Comparison of ENCODE assay signal across 8 cellular contexts in the genomic region with DNA sequence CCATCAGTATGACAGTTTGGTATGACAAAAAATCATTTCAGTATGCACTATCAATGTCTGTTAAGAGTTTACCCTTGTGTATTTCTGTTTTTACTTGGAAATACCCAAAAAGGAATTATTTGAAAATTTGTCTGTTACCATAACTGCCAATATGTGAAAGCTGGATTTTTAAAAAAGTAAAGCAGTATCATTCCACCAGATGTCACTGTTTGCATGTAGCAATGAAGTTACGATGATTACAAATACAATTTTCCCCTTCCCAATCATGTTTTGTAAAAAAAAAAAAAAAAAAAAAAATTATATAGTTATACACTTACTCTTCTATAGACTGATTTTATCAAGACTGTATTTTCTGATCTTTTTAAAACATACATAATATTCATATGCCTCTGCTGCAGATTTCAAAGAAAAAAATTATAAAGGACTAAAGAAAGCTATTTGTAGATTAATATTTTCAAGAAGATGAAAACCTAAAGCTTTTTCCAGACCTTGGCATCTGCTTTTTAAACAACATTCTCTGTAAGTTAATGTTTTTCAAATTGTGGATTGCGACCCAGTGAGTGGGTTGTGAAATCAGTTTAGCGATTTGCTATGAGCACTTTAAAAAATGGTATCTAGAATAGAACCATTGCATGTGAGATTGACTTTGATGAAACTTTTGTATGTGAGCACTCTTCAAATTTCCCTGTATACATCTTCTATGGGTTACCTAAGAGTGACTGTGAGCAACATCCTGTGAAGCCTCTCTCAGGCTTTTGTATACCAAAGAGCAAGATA.
DNase-seq lines count a peak whose midpoint lies in the region; ATAC-seq, FAIRE-seq and TF ChIP-seq lines count a peak whose summit lies in the region.

No MANE protein-coding gene starts in this region.

- H3K4me2 ChIP-seq in astrocyte (ENCODE audit: low read length), result no peak overlapping the region

- H3K9me3 Mint-ChIP-seq in astrocyte (ENCODE audit: unreplicated experiment) (no peaks in the 10 kb centered on the region), WTC11 (peaks cover 9% of the 10 kb centered on the region)
- H3K9me3 Mint-ChIP-seq in activated CD4-positive, alpha-beta T cell treated with anti-CD3 and anti-CD28 coated beads, Interleukin-2, amount 10 ng/mL, durations not matched to agents 7 days and 5 days, result no peaks in the 10 kb centered on the region
- peaks cover 4% of the 10 kb centered on the region for H3K9me3 Mint-ChIP-seq in natural killer cell treated with Interleukin-12 subunit alpha and Interleukin-12 subunit beta and Interleukin-15 and Interleukin-18, amount 100 ng/mL, for 72 hours

- POLR2A ChIA-PET in WTC11 (lab: Charles Lee), result interaction anchor here (0.7 kb wide), 2 partner anchors 8 to 340 kb away, joined by 3 to 4 read pairs; no protein-coding TSS in a partner anchor
- POLR2A ChIA-PET in activated CD4-positive, alpha-beta T cell treated with anti-CD3 and anti-CD28 coated beads, Interleukin-2, amount 10 ng/mL, durations not matched to agents 7 days and 5 days (lab: Charles Lee), result no interaction called here

- no peak overlapping the region for H3K27ac Mint-ChIP-seq in astrocyte (ENCODE audit: unreplicated experiment)
- H3K27ac Mint-ChIP-seq in WTC11, result no peak overlapping the region
- no peak overlapping the region for H3K27ac Mint-ChIP-seq in activated CD4-positive, alpha-beta T cell treated with anti-CD3 and anti-CD28 coated beads, Interleukin-2, amount 10 ng/mL, durations not matched to agents 7 days and 5 days
- no peak overlapping the region for H3K27ac Mint-ChIP-seq in natural killer cell treated with Interleukin-12 subunit alpha and Interleukin-12 subunit beta and Interleukin-15 and Interleukin-18, amount 100 ng/mL, for 72 hours

- no peaks in the 10 kb centered on the region for H3K9me3 ChIP-seq in astrocyte (ENCODE audit: insufficient read depth, low read depth, low read length)

- no peak overlapping the region for H3K4me3 ChIP-seq in astrocyte (ENCODE audit: insufficient read depth, low read depth, low read length)

- peaks cover 6% of the 10 kb centered on the region for H3K27me3 Mint-ChIP-seq in astrocyte (ENCODE audit: low read depth, unreplicated experiment)
- H3K27me3 Mint-ChIP-seq in WTC11 (ENCODE audit: low read depth), result peaks cover 6% of the 10 kb centered on the region
- H3K27me3 Mint-ChIP-seq in activated CD4-positive, alpha-beta T cell treated with anti-CD3 and anti-CD28 coated beads, Interleukin-2, amount 10 ng/mL, durations not matched to agents 7 days and 5 days, result no peaks in the 10 kb centered on the region
- H3K27me3 Mint-ChIP-seq in natural killer cell treated with Interleukin-12 subunit alpha and Interleukin-12 subunit beta and Interleukin-15 and Interleukin-18, amount 100 ng/mL, for 72 hours, result no peaks in the 10 kb centered on the region

- peak; percentile 9 for DNase-seq in KBM-7
- DNase-seq in astrocyte (ENCODE audit: low read depth), result peak; percentile 2
- no peak for DNase-seq in left lobe of liver (ENCODE audit: low spot score)
- DNase-seq in WTC11 (ENCODE audit: low spot score), result no peak
- DNase-seq in activated CD4-positive, alpha-beta T cell treated with anti-CD3 and anti-CD28 coated beads, Interleukin-2, amount 10 ng/mL, durations not matched to agents 7 days and 5 days, result no peak
- no peak for DNase-seq in natural killer cell treated with Interleukin-12 subunit alpha and Interleukin-12 subunit beta and Interleukin-15 and Interleukin-18, amount 100 ng/mL, for 72 hours (ENCODE audit: low spot score)

- CTCF ChIA-PET in WTC11 (lab: Charles Lee), result interaction anchor here (0.6 to 3.1 kb wide), 21 partner anchors 12 to 1514 kb away, joined by 3 to 61 read pairs (median 4); no protein-coding TSS in a partner anchor
- CTCF ChIA-PET in activated CD4-positive, alpha-beta T cell treated with anti-CD3 and anti-CD28 coated beads, Interleukin-2, amount 10 ng/mL, durations not matched to agents 7 days and 5 days (lab: Charles Lee), result no interaction called here

- H3K4me1 Mint-ChIP-seq in astrocyte (ENCODE audit: low read depth, unreplicated experiment), result peaks cover 8% of the 10 kb centered on the region
- peaks cover 8% of the 10 kb centered on the region for H3K4me1 Mint-ChIP-seq in WTC11
- no peaks in the 10 kb centered on the region for H3K4me1 Mint-ChIP-seq in activated CD4-positive, alpha-beta T cell treated with anti-CD3 and anti-CD28 coated beads, Interleukin-2, amount 10 ng/mL, durations not matched to agents 7 days and 5 days
- H3K4me1 Mint-ChIP-seq in natural killer cell treated with Interleukin-12 subunit alpha and Interleukin-12 subunit beta and Interleukin-15 and Interleukin-18, amount 100 ng/mL, for 72 hours (ENCODE audit: low read depth in 2 of 2), result no peaks in the 10 kb centered on the region

- H3K4me3 Mint-ChIP-seq in astrocyte (ENCODE audit: unreplicated experiment) (no peak overlapping the region), WTC11 (no peak overlapping the region)
- no peak overlapping the region for H3K4me3 Mint-ChIP-seq in activated CD4-positive, alpha-beta T cell treated with anti-CD3 and anti-CD28 coated beads, Interleukin-2, amount 10 ng/mL, durations not matched to agents 7 days and 5 days
- no peak overlapping the region for H3K4me3 Mint-ChIP-seq in natural killer cell treated with Interleukin-12 subunit alpha and Interleukin-12 subunit beta and Interleukin-15 and Interleukin-18, amount 100 ng/mL, for 72 hours

- no peaks in the 10 kb centered on the region for H3K36me3 Mint-ChIP-seq in astrocyte (ENCODE audit: low read depth, unreplicated experiment)
- no peaks in the 10 kb centered on the region for H3K36me3 Mint-ChIP-seq in WTC11
- no peaks in the 10 kb centered on the region for H3K36me3 Mint-ChIP-seq in activated CD4-positive, alpha-beta T cell treated with anti-CD3 and anti-CD28 coated beads, Interleukin-2, amount 10 ng/mL, durations not matched to agents 7 days and 5 days (ENCODE audit: low read depth)
- no peaks in the 10 kb centered on the region for H3K36me3 Mint-ChIP-seq in natural killer cell treated with Interleukin-12 subunit alpha and Interleukin-12 subunit beta and Interleukin-15 and Interleukin-18, amount 100 ng/mL, for 72 hours

- TF ChIP-seq CTCF in C4-2B (conservative IDR thresholded peaks at IDR 0.05) (peak; percentile 80), astrocyte (IDR thresholded peaks at IDR 0.05; ENCODE audit: insufficient read depth, low read depth, low read length) (peak; percentile 45), WTC11 (IDR thresholded peaks at IDR 0.05) (no peak)

- no peak overlapping the region for H3K9ac ChIP-seq in astrocyte (ENCODE audit: low read length)

- H3K27ac ChIP-seq in C4-2B (no peak overlapping the region), astrocyte (ENCODE audit: low read depth, low read length) (no peak overlapping the region)

- peaks cover 9% of the 10 kb centered on the region for H3K4me1 ChIP-seq in astrocyte (ENCODE audit: insufficient read depth, low read length)

- in situ Hi-C loops in KBM-7 (cut with MboI; ENCODE audit: low pct_unique_long_range_greater_than_20kb, low sequenced_read_pairs), result no loop called here

- no peaks in the 10 kb centered on the region for H4K20me1 ChIP-seq in astrocyte (ENCODE audit: insufficient read depth, low read length)

- H2AFZ ChIP-seq in astrocyte (ENCODE audit: low read depth, low read length), result no peak overlapping the region

- no peaks in the 10 kb centered on the region for H3K36me3 ChIP-seq in astrocyte (ENCODE audit: insufficient read depth, low read length)

- H3K27me3 ChIP-seq in astrocyte (ENCODE audit: insufficient read depth, low read length), result no peaks in the 10 kb centered on the region

- H3K79me2 ChIP-seq in astrocyte (ENCODE audit: insufficient read depth, low read length), result no peaks in the 10 kb centered on the region

- ATAC-seq in left lobe of liver, result peak; percentile 74
- ATAC-seq in HG02938 (IDR thresholded peaks at IDR 0.05; ENCODE audit: unreplicated experiment), result no peak
- no peak for ATAC-seq in WTC11
- no peak for ATAC-seq in natural killer cell treated with Interleukin-12 subunit alpha and Interleukin-12 subunit beta and Interleukin-15 and Interleukin-18, amount 100 ng/mL, for 72 hours

- no peak for FAIRE-seq in astrocyte (lab: Jason Lieb, UNC)

TF ChIP-seq in WTC11, 78 proteins besides CTCF, POLR2A, EP300 and RAD21 (continues in another document):
- TF ChIP-seq, protein P1, sequence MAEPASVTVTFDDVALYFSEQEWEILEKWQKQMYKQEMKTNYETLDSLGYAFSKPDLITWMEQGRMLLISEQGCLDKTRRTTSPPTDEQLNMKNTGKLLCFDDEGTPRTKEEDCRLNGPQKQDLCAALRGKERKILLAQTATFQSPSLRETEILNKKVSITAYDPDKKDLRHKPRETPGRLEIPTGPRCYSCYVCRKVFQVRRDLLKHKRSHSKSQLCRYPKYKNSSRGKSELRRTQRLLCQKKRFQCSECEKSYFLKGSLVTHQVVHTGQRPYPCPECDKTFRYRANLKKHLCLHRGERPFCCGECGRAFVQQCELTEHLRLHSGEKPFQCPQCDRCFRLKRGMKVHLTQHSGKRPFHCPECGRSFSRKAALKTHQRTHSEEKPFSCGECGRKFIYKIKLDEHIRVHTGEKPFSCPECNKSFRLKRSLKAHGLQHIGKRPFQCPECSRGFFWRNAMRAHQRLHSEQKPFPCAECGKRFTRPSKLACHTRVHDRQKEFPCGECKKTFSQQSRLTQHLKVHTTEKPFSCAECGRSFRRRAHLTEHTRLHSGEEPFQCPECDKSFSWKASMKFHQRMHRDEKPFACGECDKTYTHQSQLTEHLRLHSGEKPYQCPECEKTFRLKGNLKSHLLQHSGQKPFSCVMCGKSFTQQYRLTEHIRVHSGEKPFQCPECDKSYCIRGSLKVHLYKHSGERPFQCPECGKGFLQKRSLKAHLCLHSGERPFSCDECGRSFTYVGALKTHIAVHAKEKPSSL (CRISPR knock-in tag; conservative IDR thresholded peaks at IDR 0.05), result no peak
- TF ChIP-seq SP1 (CRISPR knock-in tag; conservative IDR thresholded peaks at IDR 0.05) (no peak), MYBL2 (CRISPR knock-in tag; IDR thresholded peaks at IDR 0.05) (no peak), ZNF671 (CRISPR knock-in tag; IDR thresholded peaks at IDR 0.05) (no peak), JAZF1 (CRISPR knock-in tag; IDR thresholded peaks at IDR 0.05) (no peak), NFATC4 (CRISPR knock-in tag; IDR thresholded peaks at IDR 0.05) (no peak), ZNF219 (CRISPR knock-in tag; IDR thresholded peaks at IDR 0.05; ENCODE audit: borderline replicate concordance) (no peak), ZNF396 (CRISPR knock-in tag; IDR thresholded peaks at IDR 0.05; ENCODE audit: borderline replicate concordance) (no peak), RELA (CRISPR knock-in tag; IDR thresholded peaks at IDR 0.05; ENCODE audit: borderline replicate concordance) (no peak), NR2C2 (CRISPR knock-in tag; IDR thresholded peaks at IDR 0.05) (no peak), TCF7 (CRISPR knock-in tag; IDR thresholded peaks at IDR 0.05; ENCODE audit: low read depth) (no peak)
- TF ChIP-seq, protein P2, sequence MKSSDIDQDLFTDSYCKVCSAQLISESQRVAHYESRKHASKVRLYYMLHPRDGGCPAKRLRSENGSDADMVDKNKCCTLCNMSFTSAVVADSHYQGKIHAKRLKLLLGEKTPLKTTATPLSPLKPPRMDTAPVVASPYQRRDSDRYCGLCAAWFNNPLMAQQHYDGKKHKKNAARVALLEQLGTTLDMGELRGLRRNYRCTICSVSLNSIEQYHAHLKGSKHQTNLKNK (CRISPR knock-in tag; IDR thresholded peaks at IDR 0.05), result no peak

Comparison
In these comparisons a context has a peak if more than half of its experiments do, and no peak if none do; other contexts are left out.
1. DNase-seq: peak in KBM-7 (single experiment) and astrocyte (single experiment); none in left lobe of liver (single experiment), WTC11 (single experiment), activated CD4-positive, alpha-beta T cell treated with anti-CD3 and anti-CD28 coated beads, Interleukin-2, amount 10 ng/mL, durations not matched to agents 7 days and 5 days (single experiment) and natural killer cell treated with Interleukin-12 subunit alpha and Interleukin-12 subunit beta and Interleukin-15 and Interleukin-18, amount 100 ng/mL, for 72 hours (single experiment).